In the genomic region with DNA sequence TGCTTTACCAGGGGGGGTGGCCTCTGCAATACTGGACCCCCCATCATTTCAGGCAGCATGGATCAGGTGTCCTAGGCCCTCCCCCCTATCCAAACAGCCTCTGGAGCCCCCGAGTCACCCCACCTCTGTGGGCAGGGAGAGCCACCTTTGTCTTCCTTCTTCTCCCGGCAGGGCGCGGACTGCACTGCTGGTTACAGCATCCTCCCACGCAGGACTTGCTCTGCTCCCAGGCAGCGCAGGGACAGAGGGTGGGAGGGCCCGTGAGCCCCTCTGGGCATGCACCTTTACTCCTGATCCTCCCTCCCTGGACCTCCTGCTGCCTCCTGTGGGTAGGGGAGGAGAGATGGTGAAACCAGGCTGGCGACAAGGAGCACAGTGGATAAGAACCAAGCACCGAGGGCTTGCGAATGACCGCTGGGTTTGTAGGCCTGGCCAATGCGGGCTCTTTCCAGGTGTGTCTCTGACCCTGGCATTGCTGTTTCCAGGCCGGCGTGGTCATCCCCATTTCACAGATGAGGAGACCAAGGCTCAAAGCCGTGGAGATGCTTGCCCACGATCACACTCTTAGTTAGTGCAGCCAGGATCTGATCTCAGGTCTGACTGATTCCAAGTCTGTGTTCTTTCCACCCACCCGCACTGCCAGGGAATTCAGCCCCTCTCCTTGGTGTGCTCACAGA, we compare ENCODE assay signal across 21 cellular contexts.
DNase-seq lines count a peak whose midpoint lies in the region; ATAC-seq lines count a peak whose summit lies in the region.
"Had no signal": no experiment of that assay in that cellular context is flagged by ENCODE, and none has a peak within 500 bp of the region (broad histone marks: within the 10 kb centered on the region; RNA-seq: fewer than 3 reads in every experiment).

No MANE protein-coding gene starts in this region.

- H3K27ac ChIP-seq in BLaER1 treated with 17β-estradiol and CSF1 and Interleukin-3, amounts not matched to agents 10 nM and 100 nM, result no peak overlapping the region
- no peak overlapping the region for H3K27ac ChIP-seq in naive thymus-derived CD4-positive, alpha-beta T cell (ENCODE audit: low read depth, low read length)
- H3K27ac ChIP-seq: Peyer's patch had no signal

- POLR2A ChIA-PET in naive thymus-derived CD4-positive, alpha-beta T cell (lab: Charles Lee), result no interaction called here

- ATAC-seq in naive thymus-derived CD4-positive, alpha-beta T cell, result no peak
- ATAC-seq in GM19324 (IDR thresholded peaks at IDR 0.05; ENCODE audit: low FRiP score, unreplicated experiment), result no peak
- ATAC-seq: SK-N-SH treated with all-trans-retinoic acid at 6 μM for 48 hours had no signal

- H3K27me3 ChIP-seq in BLaER1 treated with 17β-estradiol and CSF1 and Interleukin-3, amounts not matched to agents 10 nM and 100 nM, result peaks cover 38 to 67% (median 49%) of the 10 kb centered on the region in 11 experiments
- H3K27me3 ChIP-seq in H7 (ENCODE audit: control insufficient read depth, insufficient read depth, low read length), result no peaks in the 10 kb centered on the region
- H3K27me3 ChIP-seq in naive thymus-derived CD4-positive, alpha-beta T cell (ENCODE audit: control insufficient read depth in 2 of 2, insufficient read depth in 2 of 2, low read length in 2 of 2), result peaks cover 0 to 3% of the 10 kb centered on the region in 2 donors
- H3K27me3 ChIP-seq: BE2C, Peyer's patch had no signal

- H3K4me1 Mint-ChIP-seq in naive thymus-derived CD4-positive, alpha-beta T cell, result peaks cover 15 to 45% (median 32%) of the 10 kb centered on the region in 7 donors

- DNase-seq in H7, result peak; percentile 51
- DNase-seq in SW480 (ENCODE audit: low spot score), result peak; percentile 92
- no peak for DNase-seq in naive thymus-derived CD4-positive, alpha-beta T cell
- no peak for DNase-seq in NCI-H2107 (lab: John Stamatoyannopoulos, UW)
- DNase-seq in MV-4-11 (lab: John Stamatoyannopoulos, UW), result no peak
- DNase-seq: BE2C; CD4-positive, alpha-beta T cell; COR-L47; DND-41; NCI-H1105; NCI-H146; NCI-H2029; NCI-H226; NCI-H510A treated with DMSO at 0.1 percent for 48 hours; NCI-H748 treated with DMSO at 0.1 percent for 48 hours; Peyer's patch; T-cell had no signal

- peak overlapping the region in 7 of 10 donors; percentile 80 to 92 (median 86) for H3K4me3 Mint-ChIP-seq in naive thymus-derived CD4-positive, alpha-beta T cell

- H3K9me3 Mint-ChIP-seq in naive thymus-derived CD4-positive, alpha-beta T cell, result peaks cover 0 to 4% (median 0%) of the 10 kb centered on the region in 11 donors
- H3K9me3 Mint-ChIP-seq: CD4-positive, alpha-beta T cell; T-cell had no signal

- CTCF ChIA-PET in naive thymus-derived CD4-positive, alpha-beta T cell (lab: Charles Lee), result no interaction called here

- H4K20me1 ChIP-seq in BLaER1 treated with 17β-estradiol and CSF1 and Interleukin-3, amounts not matched to agents 10 nM and 100 nM, result peaks cover 0 to 40% (median 15%) of the 10 kb centered on the region in 11 experiments; a peak in 13 of 22 replicates

- peaks cover 8 to 66% (median 8%) of the 10 kb centered on the region in 5 donors for H3K27me3 Mint-ChIP-seq in naive thymus-derived CD4-positive, alpha-beta T cell

- intact Hi-C loops in naive thymus-derived CD4-positive, alpha-beta T cell (cut with micrococcal nuclease), result no loop called here

- H3K4me1 ChIP-seq in BLaER1 treated with 17β-estradiol and CSF1 and Interleukin-3, amounts not matched to agents 10 nM and 100 nM, result peaks cover 17 to 52% (median 44%) of the 10 kb centered on the region in 10 experiments
- H3K4me1 ChIP-seq in naive thymus-derived CD4-positive, alpha-beta T cell (ENCODE audit: control insufficient read depth in 2 of 2, insufficient read depth in 2 of 2, low read length in 2 of 2), result peaks cover 11 to 29% of the 10 kb centered on the region in 2 donors
- H3K4me1 ChIP-seq: BE2C had no signal

- no peak overlapping the region for H3K4me3 ChIP-seq in BLaER1 treated with 17β-estradiol and CSF1 and Interleukin-3, amounts not matched to agents 10 nM and 100 nM
- no peak overlapping the region for H3K4me3 ChIP-seq in H7 (ENCODE audit: insufficient read depth, low read depth, low read length)
- no peak overlapping the region for H3K4me3 ChIP-seq in naive thymus-derived CD4-positive, alpha-beta T cell (ENCODE audit: low read length)
- H3K4me3 ChIP-seq: GM12878 had no signal

- H3K9me3 ChIP-seq in BLaER1 treated with 17β-estradiol and CSF1 and Interleukin-3, amounts not matched to agents 10 nM and 100 nM (replicated peaks in 1 of 11), result no peaks in the 10 kb centered on the region
- no peaks in the 10 kb centered on the region for H3K9me3 ChIP-seq in naive thymus-derived CD4-positive, alpha-beta T cell (ENCODE audit: control insufficient read depth in 2 of 3, low read length in 3 of 3)
- H3K9me3 ChIP-seq: BE2C, Peyer's patch had no signal

- no peaks in the 10 kb centered on the region for H3K36me3 ChIP-seq in BLaER1 treated with 17β-estradiol and CSF1 and Interleukin-3, amounts not matched to agents 10 nM and 100 nM
- no peaks in the 10 kb centered on the region for H3K36me3 ChIP-seq in H7 (replicated peaks; ENCODE audit: control insufficient read depth, insufficient read depth, low read length)
- no peaks in the 10 kb centered on the region for H3K36me3 ChIP-seq in naive thymus-derived CD4-positive, alpha-beta T cell (ENCODE audit: control insufficient read depth in 2 of 3, insufficient read depth in 3 of 3, low read length in 3 of 3)
- H3K36me3 ChIP-seq: BE2C, Peyer's patch had no signal

- no peaks in the 10 kb centered on the region for H3K36me3 Mint-ChIP-seq in naive thymus-derived CD4-positive, alpha-beta T cell
- H3K36me3 Mint-ChIP-seq: T-cell had no signal

- H3K27ac Mint-ChIP-seq in naive thymus-derived CD4-positive, alpha-beta T cell, result peak overlapping the region in 3 of 9 donors; percentile 29 to 85 (median 74)
- H3K27ac Mint-ChIP-seq: CD4-positive, alpha-beta T cell had no signal

- H3K4me2 ChIP-seq in BLaER1 treated with 17β-estradiol and CSF1 and Interleukin-3, amounts not matched to agents 10 nM and 100 nM, result peak overlapping the region in 6 of 11 experiments; percentile 74 to 92 (median 83); a peak in 12 of 22 replicates

- peak overlapping the region in 2 of 11 experiments; percentile 35 to 60; a peak in 1 of 22 replicates for H3K9ac ChIP-seq in BLaER1 treated with 17β-estradiol and CSF1 and Interleukin-3, amounts not matched to agents 10 nM and 100 nM

Comparison
In these comparisons a context has a peak if more than half of its experiments do, and no peak if none do; other contexts are left out.
1. DNase-seq: peak in H7 (single experiment) and SW480 (single experiment); none in naive thymus-derived CD4-positive, alpha-beta T cell (0 of 9), NCI-H2107 (single experiment) and MV-4-11 (single experiment).